9 cellular contexts compared by ENCODE assay signal in the genomic region with DNA sequence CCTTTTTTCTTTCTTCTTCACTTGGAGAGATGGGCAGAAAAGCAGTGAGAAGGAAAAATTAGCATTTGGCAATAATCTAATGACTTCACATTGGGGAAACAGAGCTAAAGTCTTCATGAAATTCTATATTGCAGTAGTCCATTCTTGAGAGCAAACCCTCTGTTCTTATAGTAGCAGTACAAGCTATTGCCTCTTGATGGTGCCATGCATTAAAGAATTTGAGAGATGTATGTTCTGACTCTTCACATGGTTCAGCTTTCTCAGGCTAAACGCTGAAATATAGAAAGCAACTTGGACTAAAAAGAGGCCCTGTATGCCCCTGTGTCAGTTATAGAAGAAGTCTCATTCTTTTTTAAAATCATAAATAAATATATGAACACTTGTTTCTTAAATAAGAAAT. TPM values are rescaled to one million over a fixed set of nuclear protein-coding genes. Genes with fewer than 3 reads are reported as not detected.
DNase-seq lines count a peak whose midpoint lies in the region; ATAC-seq and TF ChIP-seq lines count a peak whose summit lies in the region.
"Had no signal": no experiment of that assay in that cellular context is flagged by ENCODE, and none has a peak within 500 bp of the region (broad histone marks: within the 10 kb centered on the region; RNA-seq: fewer than 3 reads in every experiment).

No MANE protein-coding gene starts in this region.

- H3K36me3 ChIP-seq in H7 (replicated peaks; ENCODE audit: control insufficient read depth, insufficient read depth, low read length) (no peaks in the 10 kb centered on the region), ascending aorta (peaks cover 0 to 15% of the 10 kb centered on the region in 2 donors)

- TF ChIP-seq CTCF in AG09309 (IDR thresholded peaks at IDR 0.05; ENCODE audit: control insufficient read depth, insufficient read depth, low read depth, low read length, missing control alignments) = peak; percentile 47
- no peak for TF ChIP-seq CTCF in ascending aorta (IDR thresholded peaks at IDR 0.05)

- no peaks in the 10 kb centered on the region for H3K9me3 ChIP-seq in ascending aorta

- no peak overlapping the region for H3K27ac ChIP-seq in ascending aorta

- ATAC-seq in HG03457 (IDR thresholded peaks at IDR 0.05; ENCODE audit: unreplicated experiment) = no peak

- DNase-seq in AG09309 (ENCODE audit: low read depth) = no peak
- DNase-seq in H7 = peak; percentile 6
- DNase-seq in OCI-M1 (lab: John Stamatoyannopoulos, UW) = peak; percentile 30
- peak; percentile 55 for DNase-seq in fibroblast of the conjunctiva (ENCODE audit: low read depth)
- DNase-seq in CD1c-positive myeloid dendritic cell (ENCODE audit: extremely low spot score) = no peak
- no peak for DNase-seq in C1 segment of cervical spinal cord (lab: John Stamatoyannopoulos, UW)
- DNase-seq in ascending aorta (ENCODE audit: low spot score in 2 of 2) = no peak
- DNase-seq: islet precursor cell had no signal

- intact Hi-C loops in ascending aorta (cut with DNase I) = no loop called here

- no peaks in the 10 kb centered on the region for H3K4me1 ChIP-seq in ascending aorta

- no peak overlapping the region for H3K4me3 ChIP-seq in AG09309 (ENCODE audit: control insufficient read depth, low read depth, low read length)
- H3K4me3 ChIP-seq in H7 (ENCODE audit: insufficient read depth, low read depth, low read length) = no peak overlapping the region
- H3K4me3 ChIP-seq in ascending aorta = no peak overlapping the region

- H3K27me3 ChIP-seq in H7 (ENCODE audit: control insufficient read depth, insufficient read depth, low read length) (no peaks in the 10 kb centered on the region), ascending aorta (no peaks in the 10 kb centered on the region)

RNA-seq across cellular contexts. Expression of a gene that starts 36.0 kb away (rescaled TPM):
- total RNA-seq in H7 (2014; rRNA removed; shearing (Covaris generic)) = 39.6 and 43.3 TPM in 2 replicates
- 58.6 TPM for total RNA-seq in ascending aorta

Comparison
In these comparisons a context has a peak if more than half of its experiments do, and no peak if none do; other contexts are left out.
1. DNase-seq: peak in H7 (single experiment), OCI-M1 (single experiment) and fibroblast of the conjunctiva (single experiment); none in AG09309 (single experiment), CD1c-positive myeloid dendritic cell (single experiment), C1 segment of cervical spinal cord (0 of 14) and ascending aorta (0 of 2).